Comparison of ENCODE assay signal across 1 cellular context in genomic region chr15:44788748-44789147, GRCh38.
A peak's percentile ranks its signal among the peaks of the same experiment; 100 is the strongest.
TF ChIP-seq lines count a peak whose summit lies in the region.

No MANE protein-coding gene starts in this region.

TF ChIP-seq in K562, 482 proteins besides CTCF, POLR2A, EP300 and RAD21 (continued from another document):
- TF ChIP-seq PKNOX1 (IDR thresholded peaks at IDR 0.05) = 0 out of 2 replicates have a peak, but pooled peaks have one; percentile 46
- 0 out of 4 replicates have a peak, but pooled peaks of 1 of the 2 experiments have one; percentile 17 for TF ChIP-seq MCM7 (IDR thresholded peaks at IDR 0.05)
- no peak for TF ChIP-seq CXXC5 (CRISPR knock-in tag; IDR thresholded peaks at IDR 0.05)
- peak; percentile 41; the same call in 1 of the 2 replicates for TF ChIP-seq CBFA2T3 (IDR thresholded peaks at IDR 0.05)
- TF ChIP-seq ETV1 (tag; conservative IDR thresholded peaks at IDR 0.05; ENCODE audit: low read depth) = peak; percentile 49
- 0 out of 2 replicates have a peak, but pooled peaks have one; percentile 35 for TF ChIP-seq NFATC3 (IDR thresholded peaks at IDR 0.05)
- TF ChIP-seq ATF6 (CRISPR knock-in tag; IDR thresholded peaks at IDR 0.05) = no peak
- peak; percentile 84 for TF ChIP-seq MEIS2 (IDR thresholded peaks at IDR 0.05; ENCODE audit: partially characterized antibody)
- TF ChIP-seq PBX2 (CRISPR knock-in tag; IDR thresholded peaks at IDR 0.05; ENCODE audit: low read depth) = no peak
- peak; percentile 61; the same call in 1 of the 2 replicates for TF ChIP-seq PBX2 (tag; conservative IDR thresholded peaks at IDR 0.05; ENCODE audit: low read depth)
- TF ChIP-seq ETS2 (tag; IDR thresholded peaks at IDR 0.05; ENCODE audit: borderline replicate concordance, poor library complexity, severe bottlenecking) = no peak
